11 cellular contexts compared by ENCODE assay signal in genomic region chr1:51313268-51313852, GRCh38. TPM values are rescaled to one million over a fixed set of nuclear protein-coding genes. Genes with fewer than 3 reads are reported as not detected.
DNase-seq lines count a peak whose midpoint lies in the region; TF ChIP-seq lines count a peak whose summit lies in the region.
"Had no signal": no experiment of that assay in that cellular context is flagged by ENCODE, and none has a peak within 500 bp of the region (broad histone marks: within the 10 kb centered on the region; RNA-seq: fewer than 3 reads in every experiment).

No MANE protein-coding gene starts in this region.

- peak overlapping the region; percentile 34 for H3K27ac Mint-ChIP-seq in activated naive CD4-positive, alpha-beta T cell treated with anti-CD3 and anti-CD28 coated beads for 36 hours
- H3K27ac Mint-ChIP-seq in activated naive CD4-positive, alpha-beta T cell treated with anti-CD3 and anti-CD28 coated beads, Interleukin-2, amount 10 ng/mL, durations not matched to agents 7 days and 5 days: no peak overlapping the region
- H3K27ac Mint-ChIP-seq in type B pancreatic cell: peak overlapping the region; percentile 46
- no peak overlapping the region for H3K27ac Mint-ChIP-seq in activated naive CD8-positive, alpha-beta T cell treated with anti-CD3 and anti-CD28 coated beads for 36 hours

- DNase-seq in activated naive CD4-positive, alpha-beta T cell treated with anti-CD3 and anti-CD28 coated beads for 36 hours: no peak
- no peak for DNase-seq in activated naive CD4-positive, alpha-beta T cell treated with anti-CD3 and anti-CD28 coated beads, Interleukin-2, amount 10 ng/mL, durations not matched to agents 7 days and 5 days
- DNase-seq in WERI-Rb-1: peak; percentile 52
- peak; percentile 40 for DNase-seq in iPS DF 19.7 (ENCODE audit: low read depth, low spot score)
- DNase-seq in type B pancreatic cell (ENCODE audit: extremely low spot score, unreplicated experiment): no peak
- DNase-seq in AG20443 (ENCODE audit: low spot score): no peak
- DNase-seq in stimulated activated CD4-positive, alpha-beta T cell treated with anti-CD3 and anti-CD28 coated beads, Interleukin-4, amount 100 ng/mL, for 4 hours: no peak
- DNase-seq in activated naive CD8-positive, alpha-beta T cell treated with anti-CD3 and anti-CD28 coated beads for 36 hours: no peak
- DNase-seq: central memory CD4-positive, alpha-beta T cell; stimulated activated CD4-positive, alpha-beta T cell treated with anti-CD3 and anti-CD28 coated beads, Interleukin-4, amount 100 ng/mL, for 24 hours had no signal

- no peaks in the 10 kb centered on the region for H3K27me3 Mint-ChIP-seq in activated naive CD4-positive, alpha-beta T cell treated with anti-CD3 and anti-CD28 coated beads for 36 hours (ENCODE audit: low read depth)
- H3K27me3 Mint-ChIP-seq in activated naive CD4-positive, alpha-beta T cell treated with anti-CD3 and anti-CD28 coated beads, Interleukin-2, amount 10 ng/mL, durations not matched to agents 7 days and 5 days: peaks cover 5% of the 10 kb centered on the region
- no peaks in the 10 kb centered on the region for H3K27me3 Mint-ChIP-seq in type B pancreatic cell
- no peaks in the 10 kb centered on the region for H3K27me3 Mint-ChIP-seq in activated naive CD8-positive, alpha-beta T cell treated with anti-CD3 and anti-CD28 coated beads for 36 hours

- H3K4me3 ChIP-seq in WERI-Rb-1 (ENCODE audit: low read depth, low read length): no peak overlapping the region
- H3K4me3 ChIP-seq: lung had no signal

- peak; percentile 33; the same call in 1 of the 2 replicates for TF ChIP-seq CTCF in WERI-Rb-1 (IDR thresholded peaks at IDR 0.05; ENCODE audit: low read depth, low read length)
- peak; percentile 49 for TF ChIP-seq CTCF in type B pancreatic cell (conservative IDR thresholded peaks at IDR 0.05)

- peaks cover 18% of the 10 kb centered on the region for H3K36me3 ChIP-seq in WERI-Rb-1

- intact Hi-C loops in activated naive CD4-positive, alpha-beta T cell treated with anti-CD3 and anti-CD28 coated beads for 36 hours (cut with micrococcal nuclease): no loop called here

- CTCF ChIA-PET in activated naive CD4-positive, alpha-beta T cell treated with anti-CD3 and anti-CD28 coated beads for 36 hours (lab: Charles Lee): interaction anchor here (0.6 kb wide), 1 partner anchor 459 kb away, joined by 4 read pairs; no protein-coding TSS in a partner anchor
- CTCF ChIA-PET in activated naive CD4-positive, alpha-beta T cell treated with anti-CD3 and anti-CD28 coated beads, Interleukin-2, amount 10 ng/mL, durations not matched to agents 7 days and 5 days (lab: Charles Lee): interaction anchor here (3.5 kb wide), 1 partner anchor 17 kb away, joined by 17 read pairs; no protein-coding TSS in a partner anchor

- H3K9me3 Mint-ChIP-seq in activated naive CD4-positive, alpha-beta T cell treated with anti-CD3 and anti-CD28 coated beads for 36 hours: no peaks in the 10 kb centered on the region
- H3K9me3 Mint-ChIP-seq in activated naive CD4-positive, alpha-beta T cell treated with anti-CD3 and anti-CD28 coated beads, Interleukin-2, amount 10 ng/mL, durations not matched to agents 7 days and 5 days: no peaks in the 10 kb centered on the region
- H3K9me3 Mint-ChIP-seq in type B pancreatic cell: no peaks in the 10 kb centered on the region
- no peaks in the 10 kb centered on the region for H3K9me3 Mint-ChIP-seq in activated naive CD8-positive, alpha-beta T cell treated with anti-CD3 and anti-CD28 coated beads for 36 hours

- H3K27ac ChIP-seq in WERI-Rb-1: no peak overlapping the region

- no peaks in the 10 kb centered on the region for H3K27me3 ChIP-seq in WERI-Rb-1 (ENCODE audit: insufficient read depth, low read depth, severe bottlenecking)

- no peaks in the 10 kb centered on the region for H3K9me3 ChIP-seq in WERI-Rb-1 (ENCODE audit: severe bottlenecking)

- no peaks in the 10 kb centered on the region for H3K36me3 Mint-ChIP-seq in activated naive CD4-positive, alpha-beta T cell treated with anti-CD3 and anti-CD28 coated beads for 36 hours (ENCODE audit: low read depth)
- H3K36me3 Mint-ChIP-seq in activated naive CD4-positive, alpha-beta T cell treated with anti-CD3 and anti-CD28 coated beads, Interleukin-2, amount 10 ng/mL, durations not matched to agents 7 days and 5 days: no peaks in the 10 kb centered on the region
- no peaks in the 10 kb centered on the region for H3K36me3 Mint-ChIP-seq in type B pancreatic cell
- H3K36me3 Mint-ChIP-seq in activated naive CD8-positive, alpha-beta T cell treated with anti-CD3 and anti-CD28 coated beads for 36 hours: no peaks in the 10 kb centered on the region

- peaks cover 11% of the 10 kb centered on the region for H3K4me1 Mint-ChIP-seq in activated naive CD4-positive, alpha-beta T cell treated with anti-CD3 and anti-CD28 coated beads for 36 hours (ENCODE audit: low read depth)
- H3K4me1 Mint-ChIP-seq in activated naive CD4-positive, alpha-beta T cell treated with anti-CD3 and anti-CD28 coated beads, Interleukin-2, amount 10 ng/mL, durations not matched to agents 7 days and 5 days: peaks cover 8% of the 10 kb centered on the region
- peaks cover 33% of the 10 kb centered on the region for H3K4me1 Mint-ChIP-seq in type B pancreatic cell (ENCODE audit: unreplicated experiment)
- peaks cover 5% of the 10 kb centered on the region for H3K4me1 Mint-ChIP-seq in activated naive CD8-positive, alpha-beta T cell treated with anti-CD3 and anti-CD28 coated beads for 36 hours

- H3K4me3 Mint-ChIP-seq in activated naive CD4-positive, alpha-beta T cell treated with anti-CD3 and anti-CD28 coated beads for 36 hours: no peak overlapping the region
- H3K4me3 Mint-ChIP-seq in activated naive CD4-positive, alpha-beta T cell treated with anti-CD3 and anti-CD28 coated beads, Interleukin-2, amount 10 ng/mL, durations not matched to agents 7 days and 5 days: no peak overlapping the region
- H3K4me3 Mint-ChIP-seq in type B pancreatic cell: no peak overlapping the region
- no peak overlapping the region for H3K4me3 Mint-ChIP-seq in activated naive CD8-positive, alpha-beta T cell treated with anti-CD3 and anti-CD28 coated beads for 36 hours

RNA-seq across cellular contexts. Expression of gene TTC39A, which starts 17.0 kb away (rescaled TPM):
- not detected for total RNA-seq in activated naive CD4-positive, alpha-beta T cell treated with anti-CD3 and anti-CD28 coated beads for 36 hours
- total RNA-seq in type B pancreatic cell (ENCODE audit: low replicate concordance): 16.3 and 21.1 TPM in 2 replicates
- total RNA-seq in activated naive CD8-positive, alpha-beta T cell treated with anti-CD3 and anti-CD28 coated beads for 36 hours: not detected

Comparison
In these comparisons a context has a peak if more than half of its experiments do, and no peak if none do; other contexts are left out.
1. H3K27ac Mint-ChIP-seq: peak in activated naive CD4-positive, alpha-beta T cell treated with anti-CD3 and anti-CD28 coated beads for 36 hours (single experiment) and type B pancreatic cell (single experiment); none in activated naive CD4-positive, alpha-beta T cell treated with anti-CD3 and anti-CD28 coated beads, Interleukin-2, amount 10 ng/mL, durations not matched to agents 7 days and 5 days (single experiment) and activated naive CD8-positive, alpha-beta T cell treated with anti-CD3 and anti-CD28 coated beads for 36 hours (single experiment).
2. DNase-seq: peak in WERI-Rb-1 (single experiment) and iPS DF 19.7 (single experiment); none in activated naive CD4-positive, alpha-beta T cell treated with anti-CD3 and anti-CD28 coated beads for 36 hours (single experiment), activated naive CD4-positive, alpha-beta T cell treated with anti-CD3 and anti-CD28 coated beads, Interleukin-2, amount 10 ng/mL, durations not matched to agents 7 days and 5 days (single experiment), type B pancreatic cell (single experiment), AG20443 (single experiment), stimulated activated CD4-positive, alpha-beta T cell treated with anti-CD3 and anti-CD28 coated beads, Interleukin-4, amount 100 ng/mL, for 4 hours (0 of 2) and activated naive CD8-positive, alpha-beta T cell treated with anti-CD3 and anti-CD28 coated beads for 36 hours (single experiment).
3. RNA of gene TTC39A, which starts 17.0 kb away (total RNA-seq): 16.3 to 21.1 TPM in type B pancreatic cell; not detected in activated naive CD4-positive, alpha-beta T cell treated with anti-CD3 and anti-CD28 coated beads for 36 hours and not detected in activated naive CD8-positive, alpha-beta T cell treated with anti-CD3 and anti-CD28 coated beads for 36 hours; every median in the first group is over 10 times any median in the second.